ENCODE assay signal across 19 cellular contexts in the genomic region with DNA sequence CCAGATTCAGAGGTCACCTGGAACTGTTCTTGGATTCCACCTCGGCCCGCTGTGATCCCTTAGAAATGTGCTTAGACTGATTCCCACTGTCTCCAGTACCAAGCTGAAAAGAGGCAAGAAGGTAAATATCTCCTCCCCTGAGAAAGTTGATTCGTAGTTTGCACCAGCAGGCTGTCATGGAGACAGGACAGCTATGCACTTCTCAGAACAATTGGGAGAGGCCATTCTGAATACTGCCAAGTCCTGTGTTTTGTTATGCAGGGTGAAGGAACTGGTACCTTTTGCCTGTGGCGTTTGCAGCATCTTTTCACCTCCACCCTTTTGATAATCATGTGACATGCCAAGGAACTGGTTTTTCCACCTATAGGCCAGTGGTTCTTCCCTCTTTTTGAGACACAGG. TPM values are rescaled to one million over a fixed set of nuclear protein-coding genes. Genes with fewer than 3 reads are reported as not detected.
DNase-seq lines count a peak whose midpoint lies in the region; ATAC-seq and TF ChIP-seq lines count a peak whose summit lies in the region.
"Had no signal": no experiment of that assay in that cellular context is flagged by ENCODE, and none has a peak within 500 bp of the region (broad histone marks: within the 10 kb centered on the region; RNA-seq: fewer than 3 reads in every experiment).

No MANE protein-coding gene starts in this region.

- no peak for TF ChIP-seq EP300 in gastroesophageal sphincter (IDR thresholded peaks at IDR 0.05)

- no peaks in the 10 kb centered on the region for H3K9me3 ChIP-seq in NT2/D1 (ENCODE audit: insufficient read depth, low read length)
- H3K9me3 ChIP-seq in gastroesophageal sphincter = no peaks in the 10 kb centered on the region
- H3K9me3 ChIP-seq in parathyroid adenoma (ENCODE audit: control insufficient read depth, low read length) = no peaks in the 10 kb centered on the region

- peaks cover 2% of the 10 kb centered on the region for H3K4me1 ChIP-seq in NT2/D1 (ENCODE audit: insufficient read depth, insufficient read length)
- H3K4me1 ChIP-seq in gastroesophageal sphincter = peaks cover 14 to 43% (median 24%) of the 10 kb centered on the region in 3 donors
- H3K4me1 ChIP-seq in parathyroid adenoma = no peaks in the 10 kb centered on the region

- ATAC-seq in gastroesophageal sphincter (no peak), GM19455 (IDR thresholded peaks at IDR 0.05; ENCODE audit: unreplicated experiment) (no peak), HG02610 (IDR thresholded peaks at IDR 0.05; ENCODE audit: unreplicated experiment) (no peak)
- ATAC-seq: natural killer cell; stimulated activated naive CD8-positive, alpha-beta T cell treated with anti-CD3 and anti-CD28 coated beads, Interleukin-15, Interleukin-2, amounts not matched to agents 100 U/mL and 50 U/mL, for 24 hours had no signal

- no peaks in the 10 kb centered on the region for H3K36me3 ChIP-seq in H7 (replicated peaks; ENCODE audit: control insufficient read depth, insufficient read depth, low read length)
- no peaks in the 10 kb centered on the region for H3K36me3 ChIP-seq in NT2/D1 (ENCODE audit: insufficient read depth, insufficient read length, low read length)
- no peaks in the 10 kb centered on the region for H3K36me3 ChIP-seq in gastroesophageal sphincter
- H3K36me3 ChIP-seq in parathyroid adenoma (ENCODE audit: control insufficient read depth, insufficient read depth, low read length) = no peaks in the 10 kb centered on the region

- DNase-seq in H7 (peak; percentile 36), NT2/D1 (ENCODE audit: low read depth, low spot score) (peak; percentile 49)
- DNase-seq in activated naive CD4-positive, alpha-beta T cell treated with anti-CD3 and anti-CD28 coated beads, Interleukin-2, amount 50 U/mL, for 16 hours = no peak
- no peak for DNase-seq in activated CD4-positive, CD25-positive, alpha-beta regulatory T cell treated with anti-CD3 and anti-CD28 coated beads, Interleukin-2, amount 50 U/mL, for 72 hours
- DNase-seq: activated CD4-positive, alpha-beta T cell treated with anti-CD3 and anti-CD28 coated beads, Interleukin-2, amount 50 U/mL, for 1 hour; activated naive CD4-positive, alpha-beta T cell treated with anti-CD3 and anti-CD28 coated beads, Interleukin-2, amount 10 ng/mL, durations not matched to agents 7 days and 5 days; activated T-cell treated with anti-CD3 and anti-CD28 coated beads for 4 hours; CD4-positive, CD25-positive, alpha-beta regulatory T cell; DND-41; natural killer cell; NCI-H2029 treated with DMSO at 0.1 percent for 48 hours; retina; stimulated activated CD4-positive, alpha-beta T cell treated with anti-CD3 and anti-CD28 coated beads, Interleukin-15, amount 100 ng/mL, for 24 hours; stimulated activated naive CD8-positive, alpha-beta T cell treated with anti-CD3 and anti-CD28 coated beads, Interleukin-15, Interleukin-2, amounts not matched to agents 100 U/mL and 50 U/mL, for 24 hours had no signal

- H3K4me3 ChIP-seq in H7 (ENCODE audit: insufficient read depth, low read depth, low read length) (no peak overlapping the region), NT2/D1 (ENCODE audit: insufficient read length, low read depth) (no peak overlapping the region), gastroesophageal sphincter (no peak overlapping the region), parathyroid adenoma (ENCODE audit: low read depth, low read length) (no peak overlapping the region)
- H3K4me3 ChIP-seq: lung had no signal

- H3K9ac ChIP-seq in NT2/D1 (ENCODE audit: insufficient read length, low read depth) (no peak overlapping the region), parathyroid adenoma (no peak overlapping the region)

- H3K27ac ChIP-seq in gastroesophageal sphincter (peak overlapping the region in 3 of 4 donors; percentile 70 to 86 (median 74)), parathyroid adenoma (no peak overlapping the region)

- TF ChIP-seq CTCF in gastroesophageal sphincter (IDR thresholded peaks at IDR 0.05) (no peak), parathyroid adenoma (IDR thresholded peaks at IDR 0.05) (no peak)

- WGBS in gastroesophageal sphincter (ENCODE audit: low coverage in 1 of 2), 2 donors = 32 to 67% methylated on average over 1 to 2 of the region's 4 CpGs

- no peak for TF ChIP-seq POLR2A in gastroesophageal sphincter (IDR thresholded peaks at IDR 0.05)

- H3K4me2 ChIP-seq in parathyroid adenoma (ENCODE audit: low read length) = no peak overlapping the region

- H3K27me3 ChIP-seq in H7 (ENCODE audit: control insufficient read depth, insufficient read depth, low read length) = no peaks in the 10 kb centered on the region
- H3K27me3 ChIP-seq in NT2/D1 (ENCODE audit: insufficient read depth, insufficient read length) = no peaks in the 10 kb centered on the region
- no peaks in the 10 kb centered on the region for H3K27me3 ChIP-seq in gastroesophageal sphincter
- H3K27me3 ChIP-seq in parathyroid adenoma (ENCODE audit: control insufficient read depth, insufficient read depth, low read length) = no peaks in the 10 kb centered on the region

- peak overlapping the region; percentile 30 for H2AFZ ChIP-seq in parathyroid adenoma

- no peaks in the 10 kb centered on the region for H3K79me2 ChIP-seq in parathyroid adenoma

RNA-seq across cellular contexts. Expression of gene RNGTT, which starts 58.2 kb away (rescaled TPM):
- total RNA-seq in H7 (2014; rRNA removed; shearing (Covaris generic)) = 26.9 and 36.0 TPM in 2 replicates
- total RNA-seq in gastroesophageal sphincter = 10 to 100 TPM; 12.2 to 17.5 (median 14.6) TPM

RNA-seq across cellular contexts. Expression of gene PNRC1, which starts 58.9 kb away (rescaled TPM):
- total RNA-seq in H7 (2014; rRNA removed; shearing (Covaris generic)) = 12.7 and 21.5 TPM in 2 replicates
- total RNA-seq in gastroesophageal sphincter = 100 to 1,000 TPM; 316 to 349 (median 331) TPM

Comparison
In these comparisons a context has a peak if more than half of its experiments do, and no peak if none do; other contexts are left out.
1. DNase-seq: peak in H7 (single experiment) and NT2/D1 (single experiment); none in activated naive CD4-positive, alpha-beta T cell treated with anti-CD3 and anti-CD28 coated beads, Interleukin-2, amount 50 U/mL, for 16 hours (single experiment) and activated CD4-positive, CD25-positive, alpha-beta regulatory T cell treated with anti-CD3 and anti-CD28 coated beads, Interleukin-2, amount 50 U/mL, for 72 hours (single experiment).
2. RNA of gene PNRC1, which starts 58.9 kb away (total RNA-seq): 316 to 349 TPM in gastroesophageal sphincter; 12.7 to 21.5 TPM in H7; every median in the first group is over 10 times any median in the second.